27 cellular contexts compared by ENCODE assay signal in genomic region chr7:143188994-143189393, GRCh38. TPM values are rescaled to one million over a fixed set of nuclear protein-coding genes. Genes with fewer than 3 reads are reported as not detected.
"Had no signal": no experiment of that assay in that cellular context is flagged by ENCODE, and none has a peak within 500 bp of the region (broad histone marks: within the 10 kb centered on the region; RNA-seq: fewer than 3 reads in every experiment).

No MANE protein-coding gene starts in this region.

- ATAC-seq: Panc1, PC-3, T-cell had no signal

- H3K9ac ChIP-seq: SK-N-SH had no signal

- H3K9me3 ChIP-seq: SK-N-SH had no signal

- H3K4me2 ChIP-seq: SK-N-SH had no signal

- H3K36me3 Mint-ChIP-seq: T-cell had no signal

- H3K9me3 Mint-ChIP-seq: T-cell had no signal

- H3K27ac Mint-ChIP-seq: T-cell had no signal

- H3K27ac ChIP-seq: RWPE1 had no signal

- H3K4me3 Mint-ChIP-seq: T-cell had no signal

- H3K4me1 Mint-ChIP-seq: T-cell had no signal

- DNase-seq: KBM-7; MV-4-11; NCI-H1092; NCI-H1105 treated with DMSO at 0.1 percent for 48 hours; NCI-H1436; NCI-H187; NCI-H2029; NCI-H2081 treated with DMSO at 0.1 percent for 48 hours; NCI-H2171; NCI-H226; NCI-H446; NCI-H510A; NCI-H524 treated with DMSO at 0.1 percent for 48 hours; NCI-H69; NK-92 treated with Interleukin-12 subunit alpha and Interleukin-12 subunit beta, amount 100 ng/mL, for 24 hours; PC-3; SHP77; SK-N-SH; SW 1271; T-cell had no signal

RNA-seq across cellular contexts. Expression of gene TAS2R39, which starts 5.8 kb away (rescaled TPM):
- total RNA-seq: HT-29, LHCN-M2, MCF 10A, OCI-LY7, PC-3, SK-MEL-5, T-cell had no signal
- polyA plus RNA-seq: SK-N-SH had no signal

RNA-seq across cellular contexts. Expression of gene TAS2R40, which starts 32.8 kb away (rescaled TPM):
- total RNA-seq: HT-29, LHCN-M2, MCF 10A, OCI-LY7, PC-3, SK-MEL-5, T-cell had no signal
- polyA plus RNA-seq: SK-N-SH had no signal

RNA-seq across cellular contexts. Expression of gene PIP, which starts 57.1 kb away (rescaled TPM):
- total RNA-seq: HT-29, MCF 10A, OCI-LY7, PC-3, SK-MEL-5, T-cell had no signal
- polyA plus RNA-seq: SK-N-SH had no signal
